ENCODE assay signal across 1 cellular context in genomic region chr19:13152854-13153626, GRCh38.
TF ChIP-seq lines count a peak whose summit lies in the region.

No MANE protein-coding gene starts in this region.

TF ChIP-seq in HepG2, 621 proteins besides CTCF, POLR2A, EP300 and RAD21 (continued from another document and continues in another):
- TF ChIP-seq KIAA2018 (CRISPR knock-in tag; IDR thresholded peaks at IDR 0.05; ENCODE audit: borderline replicate concordance) (no peak), DNMT1 (CRISPR knock-in tag; IDR thresholded peaks at IDR 0.05) (no peak), ZNF710 (CRISPR knock-in tag; IDR thresholded peaks at IDR 0.05; ENCODE audit: borderline replicate concordance) (0 out of 2 replicates have a peak, but pooled peaks have one; percentile 15), PAWR (CRISPR knock-in tag; IDR thresholded peaks at IDR 0.05; ENCODE audit: borderline replicate concordance) (no peak), AHR (CRISPR knock-in tag; IDR thresholded peaks at IDR 0.05) (no peak), ZNF33B (CRISPR knock-in tag; IDR thresholded peaks at IDR 0.05) (no peak), ZNF235 (CRISPR knock-in tag; IDR thresholded peaks at IDR 0.05; ENCODE audit: borderline replicate concordance) (no peak), ZNF280D (CRISPR knock-in tag; IDR thresholded peaks at IDR 0.05) (no peak; the same call in 1 of the 2 replicates), MXD1 (CRISPR knock-in tag; IDR thresholded peaks at IDR 0.05) (no peak), SOX6 (IDR thresholded peaks at IDR 0.05) (no peak), SOX6 (CRISPR knock-in tag; IDR thresholded peaks at IDR 0.05) (peak; percentile 36; the same call in 1 of the 2 replicates), HNRNPK (IDR thresholded peaks at IDR 0.05; ENCODE audit: low read depth, low read length, poor library complexity, severe bottlenecking) (no peak), KAT8 (CRISPR knock-in tag; IDR thresholded peaks at IDR 0.05) (no peak; the same call in 1 of the 2 replicates), ZNF280B (CRISPR knock-in tag; IDR thresholded peaks at IDR 0.05; ENCODE audit: borderline replicate concordance) (no peak; the same call in 1 of the 2 replicates), ZNF276 (CRISPR knock-in tag; IDR thresholded peaks at IDR 0.05; ENCODE audit: low read depth) (no peak), KLF12 (CRISPR knock-in tag; IDR thresholded peaks at IDR 0.05; ENCODE audit: borderline replicate concordance) (peak; percentile 82; the same call in 1 of the 2 replicates), ZNF646 (CRISPR knock-in tag; IDR thresholded peaks at IDR 0.05) (no peak), ZBTB49 (CRISPR knock-in tag; IDR thresholded peaks at IDR 0.05; ENCODE audit: borderline replicate concordance) (no peak; the same call in 1 of the 2 replicates), ZNF558 (CRISPR knock-in tag; IDR thresholded peaks at IDR 0.05; ENCODE audit: borderline replicate concordance) (0 out of 2 replicates have a peak, but pooled peaks have one; percentile 19), ZFAT (CRISPR knock-in tag; conservative IDR thresholded peaks at IDR 0.05) (0 out of 2 replicates have a peak, but pooled peaks have one; percentile 27), ZNF17 (CRISPR knock-in tag; IDR thresholded peaks at IDR 0.05) (no peak), ZNF34 (CRISPR knock-in tag; IDR thresholded peaks at IDR 0.05; ENCODE audit: borderline replicate concordance) (no peak)
